ENCODE assay signal across 20 cellular contexts in the genomic region with DNA sequence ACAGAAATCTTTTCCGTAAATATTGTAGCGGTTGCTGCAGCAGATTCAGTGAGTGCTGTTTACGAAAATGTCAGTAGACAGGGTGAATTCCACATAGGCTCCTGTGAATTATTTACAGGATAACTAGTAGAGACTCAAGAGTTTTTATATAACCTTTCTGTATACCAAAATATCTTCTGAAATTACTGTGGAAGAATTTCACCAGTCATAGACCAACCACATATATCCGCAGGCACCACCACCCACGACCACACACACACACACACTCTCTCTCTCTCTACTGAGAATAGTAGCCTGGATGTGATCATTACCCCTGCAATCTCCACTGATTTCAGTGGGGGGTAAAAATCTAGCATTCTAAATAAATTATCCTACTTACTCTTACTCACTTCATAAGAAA.
"Had no signal": no experiment of that assay in that cellular context is flagged by ENCODE, and none has a peak within 500 bp of the region (broad histone marks: within the 10 kb centered on the region; RNA-seq: fewer than 3 reads in every experiment).

No MANE protein-coding gene starts in this region.

- H3K27me3 Mint-ChIP-seq: activated B cell treated with CpG ODN at 0.5 μM for 24 hours; dendritic cell treated with granulocyte-macrophage colony-stimulating factor and Interleukin-4, amounts not matched to agents 40 ng/mL and 50 ng/mL, for 4 days; stimulated activated naive B cell treated with anti-CD40 and anti-IgM and Interleukin-4, amounts not matched to agents 10 μg/mL and 1 μg/mL and 100 μg/mL, for 72 hours had no signal

- H3K4me3 ChIP-seq: gastroesophageal sphincter, left lung, skin epidermis, tibial nerve, uterus had no signal

- ATAC-seq: activated CD8-positive, alpha-beta T cell treated with anti-CD3 and anti-CD28 coated beads, Interleukin-2, amount 10 ng/mL, durations not matched to agents 7 days and 5 days; activated naive CD4-positive, alpha-beta T cell treated with anti-CD3 and anti-CD28 coated beads, Interleukin-2, amount 50 U/mL, for 72 hours; activated T-cell treated with anti-CD3 and anti-CD28 coated beads, Interleukin-2, amount 50 U/mL, for 72 hours; gastroesophageal sphincter; left lung; naive thymus-derived CD8-positive, alpha-beta T cell; stimulated activated naive B cell treated with anti-CD40 and anti-IgM and Interleukin-4, amounts not matched to agents 10 μg/mL and 1 μg/mL and 100 μg/mL, for 72 hours had no signal

- DNase-seq: activated B cell treated with CpG ODN at 0.5 μM for 24 hours; activated CD4-positive, alpha-beta T cell treated with anti-CD3 and anti-CD28 coated beads for 48 hours; activated CD8-positive, alpha-beta memory T cell treated with anti-CD3 and anti-CD28 coated beads, Interleukin-2, amount 50 U/mL, for 4 hours; activated CD8-positive, alpha-beta T cell treated with anti-CD3 and anti-CD28 coated beads, Interleukin-2, amount 10 ng/mL, durations not matched to agents 7 days and 5 days; activated gamma-delta T cell; activated T-cell treated with anti-CD3 and anti-CD28 coated beads, Interleukin-2, amount 50 U/mL, for 72 hours; mammary epithelial cell; naive thymus-derived CD8-positive, alpha-beta T cell; stimulated activated CD4-positive, alpha-beta T cell treated with anti-CD3 and anti-CD28 coated beads, Interleukin-15, amount 100 ng/mL, for 24 hours; stimulated activated CD4-positive, alpha-beta T cell treated with anti-CD3 and anti-CD28 coated beads, Interleukin-4, amount 100 ng/mL, for 1 hour; stimulated activated naive B cell treated with anti-CD40 and anti-IgM and Interleukin-4, amounts not matched to agents 10 μg/mL and 1 μg/mL and 100 μg/mL, for 72 hours; uterus had no signal

- H3K27ac Mint-ChIP-seq: activated B cell treated with CpG ODN at 0.5 μM for 24 hours; activated CD8-positive, alpha-beta T cell treated with anti-CD3 and anti-CD28 coated beads, Interleukin-2, amount 10 ng/mL, durations not matched to agents 7 days and 5 days; activated naive CD4-positive, alpha-beta T cell treated with anti-CD3 and anti-CD28 coated beads, Interleukin-2, amount 50 U/mL, for 72 hours; activated T-cell treated with anti-CD3 and anti-CD28 coated beads, Interleukin-2, amount 50 U/mL, for 72 hours; dendritic cell treated with granulocyte-macrophage colony-stimulating factor and Interleukin-4, amounts not matched to agents 40 ng/mL and 50 ng/mL, for 4 days; naive thymus-derived CD8-positive, alpha-beta T cell; stimulated activated naive B cell treated with anti-CD40 and anti-IgM and Interleukin-4, amounts not matched to agents 10 μg/mL and 1 μg/mL and 100 μg/mL, for 72 hours had no signal

- H3K27ac ChIP-seq: epithelial cell of prostate, gastroesophageal sphincter, left lung, neutrophil, skin epidermis, tibial nerve, uterus had no signal

- H3K4me1 Mint-ChIP-seq: activated B cell treated with CpG ODN at 0.5 μM for 24 hours; naive thymus-derived CD8-positive, alpha-beta T cell; stimulated activated naive B cell treated with anti-CD40 and anti-IgM and Interleukin-4, amounts not matched to agents 10 μg/mL and 1 μg/mL and 100 μg/mL, for 72 hours had no signal

- H3K36me3 ChIP-seq: gastroesophageal sphincter, left lung, neutrophil, tibial nerve, uterus had no signal

- H3K4me1 ChIP-seq: gastroesophageal sphincter, left lung, tibial nerve, uterus had no signal

- H3K27me3 ChIP-seq: gastroesophageal sphincter, left lung, neutrophil, tibial nerve, uterus had no signal

- H3K4me3 Mint-ChIP-seq: activated B cell treated with CpG ODN at 0.5 μM for 24 hours; activated CD8-positive, alpha-beta T cell treated with anti-CD3 and anti-CD28 coated beads, Interleukin-2, amount 10 ng/mL, durations not matched to agents 7 days and 5 days; activated T-cell treated with anti-CD3 and anti-CD28 coated beads, Interleukin-2, amount 50 U/mL, for 72 hours; dendritic cell treated with granulocyte-macrophage colony-stimulating factor and Interleukin-4, amounts not matched to agents 40 ng/mL and 50 ng/mL, for 4 days; naive thymus-derived CD8-positive, alpha-beta T cell; stimulated activated naive B cell treated with anti-CD40 and anti-IgM and Interleukin-4, amounts not matched to agents 10 μg/mL and 1 μg/mL and 100 μg/mL, for 72 hours had no signal

- H3K9me3 ChIP-seq: gastroesophageal sphincter, left lung, neutrophil, tibial nerve, uterus had no signal

- H3K36me3 Mint-ChIP-seq: activated naive CD4-positive, alpha-beta T cell treated with anti-CD3 and anti-CD28 coated beads, Interleukin-2, amount 50 U/mL, for 72 hours; naive thymus-derived CD8-positive, alpha-beta T cell; stimulated activated naive B cell treated with anti-CD40 and anti-IgM and Interleukin-4, amounts not matched to agents 10 μg/mL and 1 μg/mL and 100 μg/mL, for 72 hours had no signal

- H3K9me3 Mint-ChIP-seq: activated B cell treated with CpG ODN at 0.5 μM for 24 hours; naive thymus-derived CD8-positive, alpha-beta T cell had no signal
